In genomic region chr11:32141886-32142546, GRCh38 we compare ENCODE assay signal across 17 cellular contexts. TPM values are rescaled to one million over a fixed set of nuclear protein-coding genes. Genes with fewer than 3 reads are reported as not detected.
DNase-seq lines count a peak whose midpoint lies in the region; ATAC-seq and TF ChIP-seq lines count a peak whose summit lies in the region.
"Had no signal": no experiment of that assay in that cellular context is flagged by ENCODE, and none has a peak within 500 bp of the region (broad histone marks: within the 10 kb centered on the region; RNA-seq: fewer than 3 reads in every experiment).

No MANE protein-coding gene starts in this region.

- peaks cover 5% of the 10 kb centered on the region for H3K27me3 Mint-ChIP-seq in GM23338 (ENCODE audit: insufficient read depth, low read depth, poor library complexity)
- H3K27me3 Mint-ChIP-seq in immature natural killer cell (ENCODE audit: low read depth in 3 of 3): peaks cover 0 to 2% (median 0%) of the 10 kb centered on the region in 3 donors

- peaks cover 12% of the 10 kb centered on the region for H3K9me3 Mint-ChIP-seq in GM23338
- peaks cover 0 to 5% (median 0%) of the 10 kb centered on the region in 6 donors for H3K9me3 Mint-ChIP-seq in immature natural killer cell
- H3K9me3 Mint-ChIP-seq: CD4-positive, alpha-beta T cell; HFFc6 had no signal

- no peaks in the 10 kb centered on the region for H3F3A ChIP-seq in GM23338 (replicated peaks; ENCODE audit: low read depth)

- no peaks in the 10 kb centered on the region for H3K36me3 ChIP-seq in GM23338 (ENCODE audit: insufficient read depth)
- no peaks in the 10 kb centered on the region for H3K36me3 ChIP-seq in mucosa of descending colon (ENCODE audit: low read depth)

- H3K4me3 ChIP-seq in GM23338 (no peak overlapping the region), mucosa of descending colon (no peak overlapping the region)
- H3K4me3 ChIP-seq: A549, GM23248 had no signal

- intact Hi-C loops in mucosa of descending colon (cut with DNase I, micrococcal nuclease): no loop called here

- no peak for ATAC-seq in GM23338
- ATAC-seq in mucosa of descending colon: peak; percentile 59
- ATAC-seq: A549, HCT116 had no signal

- H3K9me3 ChIP-seq in mucosa of descending colon: no peaks in the 10 kb centered on the region
- H3K9me3 ChIP-seq: A549, Caco-2 had no signal

- H4K20me1 ChIP-seq in GM23338 (replicated peaks; ENCODE audit: insufficient read depth): no peaks in the 10 kb centered on the region

- H3K27ac ChIP-seq in GM23338 (ENCODE audit: low read depth): no peak overlapping the region
- H3K27ac ChIP-seq: 22Rv1, A549, C4-2B, GM23248 had no signal

- H3K27ac Mint-ChIP-seq in GM23338 (no peak overlapping the region), immature natural killer cell (peak overlapping the region in 5 of 6 donors; percentile 47 to 88 (median 87))
- H3K27ac Mint-ChIP-seq: CD4-positive, alpha-beta T cell; HFFc6 had no signal

- H3K9me2 ChIP-seq in GM23338 (ENCODE audit: insufficient read depth): peaks cover 7% of the 10 kb centered on the region

- no peaks in the 10 kb centered on the region for H3K4me1 ChIP-seq in GM23338 (ENCODE audit: insufficient read depth)
- H3K4me1 ChIP-seq in mucosa of descending colon (ENCODE audit: low read depth): peaks cover 3% of the 10 kb centered on the region

- DNase-seq in GM23338 (ENCODE audit: low spot score) (no peak), NCI-H82 treated with DMSO at 0.1 percent for 48 hours (lab: John Stamatoyannopoulos, UW; ENCODE audit: unreplicated experiment) (peak; percentile 30), immature natural killer cell (peak; percentile 15 to 32 (median 29)), mucosa of descending colon (peak in 1 of 3 donors; percentile 8), NCI-H2196 treated with DMSO at 0.1 percent for 48 hours (lab: John Stamatoyannopoulos, UW; ENCODE audit: unreplicated experiment) (no peak), medulla oblongata (ENCODE audit: extremely low spot score) (no peak), superior temporal gyrus (ENCODE audit: extremely low spot score) (no peak), islet precursor cell (no peak)
- DNase-seq: AML-193; Caco-2; CD4-positive, alpha-beta T cell; GM23248; HFFc6 had no signal

- TF ChIP-seq CTCF in GM23338 (conservative IDR thresholded peaks at IDR 0.05; ENCODE audit: low read depth in 2 of 2) (no peak), mucosa of descending colon (IDR thresholded peaks at IDR 0.05) (no peak)

- H3K4me1 Mint-ChIP-seq in GM23338: no peaks in the 10 kb centered on the region; the same call in 2 of the 3 replicates
- H3K4me1 Mint-ChIP-seq in immature natural killer cell: peaks cover 23 to 31% of the 10 kb centered on the region in 2 donors

- H3K4me3 Mint-ChIP-seq in GM23338 (no peak overlapping the region), immature natural killer cell (peak overlapping the region; percentile 65 to 86 (median 76))
- H3K4me3 Mint-ChIP-seq: CD4-positive, alpha-beta T cell; HFFc6 had no signal

- 0 out of 2 replicates have a peak overlapping the region, but pooled peaks have one; percentile 14 for H2AFZ ChIP-seq in GM23338
- H2AFZ ChIP-seq: GM23248 had no signal

- H3K79me2 ChIP-seq in GM23338 (replicated peaks; ENCODE audit: insufficient read depth): no peaks in the 10 kb centered on the region

- H3K4me2 ChIP-seq in GM23338: no peak overlapping the region
- H3K4me2 ChIP-seq: A549 had no signal

- no peaks in the 10 kb centered on the region for H3K27me3 ChIP-seq in GM23338 (ENCODE audit: insufficient read depth)

- H3K36me3 Mint-ChIP-seq in GM23338 (ENCODE audit: low read depth) (no peaks in the 10 kb centered on the region), immature natural killer cell (peaks cover 4 to 10% (median 7%) of the 10 kb centered on the region in 3 donors)

TF ChIP-seq in GM23338, 12 proteins besides CTCF, POLR2A, EP300 and RAD21:
- TF ChIP-seq EZH2phosphoT487 (IDR thresholded peaks at IDR 0.05; ENCODE audit: unreplicated experiment) (no peak), CREB1 (CRISPR knock-in tag; IDR thresholded peaks at IDR 0.05; ENCODE audit: low read depth) (no peak), POLR2AphosphoS5 (IDR thresholded peaks at IDR 0.05; ENCODE audit: low read depth) (no peak), STAT1 (IDR thresholded peaks at IDR 0.05; ENCODE audit: unreplicated experiment) (no peak)

RNA-seq across cellular contexts. Expression of gene RCN1, which starts 51.1 kb away (rescaled TPM):
- total RNA-seq in GM23338 (2014; rRNA removed; shearing (Covaris generic)): 139 and 140 TPM in 2 replicates
- 104 and 107 TPM in 2 replicates for polyA plus RNA-seq in GM23338 (2016; fragmentation: Nextera tagmentation; extraction: Ambion mirVana)
- polyA plus RNA-seq in immature natural killer cell: 10 to 100 TPM; 12.0 to 45.5 (median 19.5) TPM
- 10 to 100 TPM; 34.2 to 46.4 (median 40.1) TPM for total RNA-seq in mucosa of descending colon

Comparison
In these comparisons a context has a peak if more than half of its experiments do, and no peak if none do; other contexts are left out.
1. DNase-seq: peak in NCI-H82 treated with DMSO at 0.1 percent for 48 hours (single experiment) and immature natural killer cell (3 of 3); none in GM23338 (single experiment), NCI-H2196 treated with DMSO at 0.1 percent for 48 hours (single experiment), medulla oblongata (single experiment), superior temporal gyrus (single experiment) and islet precursor cell (single experiment).